In the genomic region with DNA sequence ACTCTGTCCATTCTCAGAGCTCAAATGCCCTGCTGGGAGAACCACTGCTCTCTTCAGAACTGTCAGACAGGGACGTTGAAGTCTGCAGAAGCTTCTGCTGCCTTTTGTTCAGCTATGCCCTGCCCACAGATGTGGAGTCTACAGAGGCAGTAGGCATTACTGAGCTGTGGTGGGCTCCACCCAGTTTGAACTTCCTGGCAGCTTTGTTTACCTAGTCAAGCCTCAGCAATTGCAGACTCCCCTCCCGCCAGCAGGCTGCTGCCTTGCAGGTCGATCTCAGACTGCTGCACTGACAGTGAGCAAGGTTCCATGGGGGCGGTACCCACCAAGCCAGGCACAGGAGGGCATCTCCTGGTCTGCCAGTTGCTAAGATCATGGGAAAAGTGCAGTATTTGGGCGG, we compare ENCODE assay signal across 12 cellular contexts. TPM values are rescaled to one million over a fixed set of nuclear protein-coding genes. Genes with fewer than 3 reads are reported as not detected.
DNase-seq lines count a peak whose midpoint lies in the region; ATAC-seq and TF ChIP-seq lines count a peak whose summit lies in the region.
"Had no signal": no experiment of that assay in that cellular context is flagged by ENCODE, and none has a peak within 500 bp of the region (broad histone marks: within the 10 kb centered on the region; RNA-seq: fewer than 3 reads in every experiment).

No MANE protein-coding gene starts in this region.

- intact Hi-C loops in activated CD4-positive, alpha-beta T cell treated with anti-CD3 and anti-CD28 coated beads, Interleukin-2, amount 10 ng/mL, durations not matched to agents 24 days and 14 days (cut with micrococcal nuclease): no loop called here
- intact Hi-C loops in gastrocnemius medialis (cut with DNase I; ENCODE audit: low total_unique reads): no loop called here
- intact Hi-C loops in MCF 10A (cut with micrococcal nuclease): no loop called here

- peaks cover 2% of the 10 kb centered on the region for H3K36me3 Mint-ChIP-seq in activated CD4-positive, alpha-beta T cell treated with anti-CD3 and anti-CD28 coated beads, Interleukin-2, amount 10 ng/mL, durations not matched to agents 24 days and 14 days (ENCODE audit: low read depth)
- peaks cover 9% of the 10 kb centered on the region for H3K36me3 Mint-ChIP-seq in activated naive CD8-positive, alpha-beta T cell treated with anti-CD3 and anti-CD28 coated beads, Interleukin-2, amount 50 U/mL, for 24 hours (ENCODE audit: low read depth)
- no peaks in the 10 kb centered on the region for H3K36me3 Mint-ChIP-seq in MCF 10A (ENCODE audit: insufficient read depth, unreplicated experiment)

- no peak overlapping the region for H3K27ac Mint-ChIP-seq in activated CD4-positive, alpha-beta T cell treated with anti-CD3 and anti-CD28 coated beads, Interleukin-2, amount 10 ng/mL, durations not matched to agents 24 days and 14 days
- no peak overlapping the region for H3K27ac Mint-ChIP-seq in activated naive CD8-positive, alpha-beta T cell treated with anti-CD3 and anti-CD28 coated beads, Interleukin-2, amount 50 U/mL, for 24 hours
- no peak overlapping the region for H3K27ac Mint-ChIP-seq in MCF 10A (ENCODE audit: low read depth, unreplicated experiment)

- peaks cover 0 to 8% (median 7%) of the 10 kb centered on the region in 10 experiments; a peak in 8 of 20 replicates for H3K4me1 ChIP-seq in BLaER1 treated with 17β-estradiol and CSF1 and Interleukin-3, amounts not matched to agents 10 nM and 100 nM
- H3K4me1 ChIP-seq in gastrocnemius medialis: no peaks in the 10 kb centered on the region

- DNase-seq in KBM-7: peak; percentile 18
- peak; percentile 75 for DNase-seq in activated CD4-positive, alpha-beta T cell treated with anti-CD3 and anti-CD28 coated beads, Interleukin-2, amount 10 ng/mL, durations not matched to agents 24 days and 14 days
- no peak for DNase-seq in activated naive CD8-positive, alpha-beta T cell treated with anti-CD3 and anti-CD28 coated beads, Interleukin-2, amount 50 U/mL, for 24 hours
- DNase-seq in NOMO-1 treated with DMSO at 0.1 percent for 48 hours (lab: John Stamatoyannopoulos, UW; ENCODE audit: unreplicated experiment): no peak
- DNase-seq in gastrocnemius medialis: no peak
- no peak for DNase-seq in MCF 10A (ENCODE audit: unreplicated experiment)
- DNase-seq in GM10248 (ENCODE audit: extremely low spot score): no peak
- DNase-seq: ovary, SIG-M5 had no signal

- no peak overlapping the region for H3K9ac ChIP-seq in BLaER1 treated with 17β-estradiol and CSF1 and Interleukin-3, amounts not matched to agents 10 nM and 100 nM

- H4K20me1 ChIP-seq in BLaER1 treated with 17β-estradiol and CSF1 and Interleukin-3, amounts not matched to agents 10 nM and 100 nM: no peaks in the 10 kb centered on the region

- TF ChIP-seq CTCF in gastrocnemius medialis (IDR thresholded peaks at IDR 0.05 in 4 of 5, conservative IDR thresholded peaks at IDR 0.05 in 1 of 5): no peak
- no peak for TF ChIP-seq CTCF in MCF 10A (IDR thresholded peaks at IDR 0.05; ENCODE audit: unreplicated experiment)
- no peak for TF ChIP-seq CTCF in GM10248 (IDR thresholded peaks at IDR 0.05; ENCODE audit: control extremely low read depth, extremely low read depth, low read depth, missing control alignments)

- POLR2A ChIA-PET in MCF 10A (lab: Yijun Ruan, JAX) (interaction anchor here (0.6 kb wide), 2 partner anchors 88 to 584 kb away, joined by 3 to 4 read pairs; no protein-coding TSS in a partner anchor), GM10248 (lab: Yijun Ruan, JAX) (no interaction called here)

- H3K4me2 ChIP-seq in BLaER1 treated with 17β-estradiol and CSF1 and Interleukin-3, amounts not matched to agents 10 nM and 100 nM: peak overlapping the region in 7 of 11 experiments; percentile 6 to 46 (median 28); a peak in 8 of 22 replicates

- H3K4me3 Mint-ChIP-seq in activated CD4-positive, alpha-beta T cell treated with anti-CD3 and anti-CD28 coated beads, Interleukin-2, amount 10 ng/mL, durations not matched to agents 24 days and 14 days: no peak overlapping the region
- H3K4me3 Mint-ChIP-seq in activated naive CD8-positive, alpha-beta T cell treated with anti-CD3 and anti-CD28 coated beads, Interleukin-2, amount 50 U/mL, for 24 hours: no peak overlapping the region
- H3K4me3 Mint-ChIP-seq in MCF 10A (ENCODE audit: unreplicated experiment): no peak overlapping the region

- TF ChIP-seq POLR2A in gastrocnemius medialis (IDR thresholded peaks at IDR 0.05): no peak

- peaks cover 11 to 37% (median 17%) of the 10 kb centered on the region in 11 experiments; a peak in 19 of 22 replicates for H3K9me3 ChIP-seq in BLaER1 treated with 17β-estradiol and CSF1 and Interleukin-3, amounts not matched to agents 10 nM and 100 nM (replicated peaks in 1 of 11)
- H3K9me3 ChIP-seq in gastrocnemius medialis: peaks cover 0 to 6% (median 0%) of the 10 kb centered on the region in 3 donors
- H3K9me3 ChIP-seq: ovary had no signal

- H3K36me3 ChIP-seq in BLaER1 treated with 17β-estradiol and CSF1 and Interleukin-3, amounts not matched to agents 10 nM and 100 nM: no peaks in the 10 kb centered on the region
- no peaks in the 10 kb centered on the region for H3K36me3 ChIP-seq in gastrocnemius medialis
- H3K36me3 ChIP-seq: ovary had no signal

- no peak overlapping the region for H3K4me3 ChIP-seq in BLaER1 treated with 17β-estradiol and CSF1 and Interleukin-3, amounts not matched to agents 10 nM and 100 nM
- H3K4me3 ChIP-seq in gastrocnemius medialis: no peak overlapping the region
- H3K4me3 ChIP-seq: ovary had no signal

- H3K27me3 ChIP-seq in BLaER1 treated with 17β-estradiol and CSF1 and Interleukin-3, amounts not matched to agents 10 nM and 100 nM: no peaks in the 10 kb centered on the region
- H3K27me3 ChIP-seq in gastrocnemius medialis: no peaks in the 10 kb centered on the region
- H3K27me3 ChIP-seq: ovary had no signal

- peaks cover 20% of the 10 kb centered on the region for H3K9me3 Mint-ChIP-seq in activated CD4-positive, alpha-beta T cell treated with anti-CD3 and anti-CD28 coated beads, Interleukin-2, amount 10 ng/mL, durations not matched to agents 24 days and 14 days
- peaks cover 29% of the 10 kb centered on the region for H3K9me3 Mint-ChIP-seq in activated naive CD8-positive, alpha-beta T cell treated with anti-CD3 and anti-CD28 coated beads, Interleukin-2, amount 50 U/mL, for 24 hours
- peaks cover 37% of the 10 kb centered on the region for H3K9me3 Mint-ChIP-seq in MCF 10A (ENCODE audit: unreplicated experiment)

- BruUV-seq in MCF 10A (replicated peaks; lab: Mats Ljungman, UMichigan): no TSS peak

- peaks cover 7% of the 10 kb centered on the region for H3K4me1 Mint-ChIP-seq in activated CD4-positive, alpha-beta T cell treated with anti-CD3 and anti-CD28 coated beads, Interleukin-2, amount 10 ng/mL, durations not matched to agents 24 days and 14 days
- peaks cover 29% of the 10 kb centered on the region for H3K4me1 Mint-ChIP-seq in activated naive CD8-positive, alpha-beta T cell treated with anti-CD3 and anti-CD28 coated beads, Interleukin-2, amount 50 U/mL, for 24 hours
- no peaks in the 10 kb centered on the region for H3K4me1 Mint-ChIP-seq in MCF 10A (ENCODE audit: insufficient read depth, unreplicated experiment)

- no peak overlapping the region for H3K27ac ChIP-seq in BLaER1 treated with 17β-estradiol and CSF1 and Interleukin-3, amounts not matched to agents 10 nM and 100 nM
- no peak overlapping the region for H3K27ac ChIP-seq in gastrocnemius medialis
- H3K27ac ChIP-seq: epithelial cell of prostate, ovary had no signal

- H3K27me3 Mint-ChIP-seq in activated CD4-positive, alpha-beta T cell treated with anti-CD3 and anti-CD28 coated beads, Interleukin-2, amount 10 ng/mL, durations not matched to agents 24 days and 14 days: no peaks in the 10 kb centered on the region
- H3K27me3 Mint-ChIP-seq in activated naive CD8-positive, alpha-beta T cell treated with anti-CD3 and anti-CD28 coated beads, Interleukin-2, amount 50 U/mL, for 24 hours: no peaks in the 10 kb centered on the region
- no peaks in the 10 kb centered on the region for H3K27me3 Mint-ChIP-seq in MCF 10A (ENCODE audit: insufficient read depth, unreplicated experiment)

- peak; percentile 20 for ATAC-seq in activated naive CD8-positive, alpha-beta T cell treated with anti-CD3 and anti-CD28 coated beads, Interleukin-2, amount 50 U/mL, for 24 hours
- ATAC-seq in gastrocnemius medialis: no peak
- ATAC-seq: activated CD4-positive, CD25-positive, alpha-beta regulatory T cell treated with anti-CD3 and anti-CD28 coated beads, Interleukin-2, amount 50 U/mL, for 24 hours had no signal

- in situ Hi-C loops in KBM-7 (cut with MboI; ENCODE audit: low pct_unique_long_range_greater_than_20kb, low sequenced_read_pairs) (no loop called here), gastrocnemius medialis (cut with MboI; ENCODE audit: low sequenced_read_pairs in 4 of 4) (no loop called here)

- CTCF ChIA-PET in MCF 10A (lab: Yijun Ruan, JAX) (interaction anchor here (0.9 kb wide), 1 partner anchor 104 kb away, joined by 3 read pairs; no protein-coding TSS in a partner anchor), GM10248 (lab: Yijun Ruan, JAX) (no interaction called here)

RNA-seq across cellular contexts. Expression of gene UFL1, which starts 21.8 kb away (rescaled TPM):
- 25.1 and 26.9 TPM in 2 replicates for total RNA-seq in activated CD4-positive, alpha-beta T cell treated with anti-CD3 and anti-CD28 coated beads, Interleukin-2, amount 10 ng/mL, durations not matched to agents 24 days and 14 days
- total RNA-seq in gastrocnemius medialis: 10 to 100 TPM; 25.2 to 38.2 (median 29.2) TPM
- total RNA-seq in MCF 10A (2022): 41.6 and 48.0 TPM in 2 replicates

Comparison
In these comparisons a context has a peak if more than half of its experiments do, and no peak if none do; other contexts are left out.
1. DNase-seq: peak in KBM-7 (single experiment) and activated CD4-positive, alpha-beta T cell treated with anti-CD3 and anti-CD28 coated beads, Interleukin-2, amount 10 ng/mL, durations not matched to agents 24 days and 14 days (single experiment); none in activated naive CD8-positive, alpha-beta T cell treated with anti-CD3 and anti-CD28 coated beads, Interleukin-2, amount 50 U/mL, for 24 hours (single experiment), NOMO-1 treated with DMSO at 0.1 percent for 48 hours (single experiment), gastrocnemius medialis (0 of 2), MCF 10A (single experiment) and GM10248 (single experiment).